ENCODE assay signal across 2 cellular contexts in genomic region chr3:188937389-188937788, GRCh38.
TF ChIP-seq lines count a peak whose summit lies in the region.

No MANE protein-coding gene starts in this region.

TF ChIP-seq in H1, 55 proteins besides CTCF, POLR2A, EP300 and RAD21:
- TF ChIP-seq, protein P1, sequence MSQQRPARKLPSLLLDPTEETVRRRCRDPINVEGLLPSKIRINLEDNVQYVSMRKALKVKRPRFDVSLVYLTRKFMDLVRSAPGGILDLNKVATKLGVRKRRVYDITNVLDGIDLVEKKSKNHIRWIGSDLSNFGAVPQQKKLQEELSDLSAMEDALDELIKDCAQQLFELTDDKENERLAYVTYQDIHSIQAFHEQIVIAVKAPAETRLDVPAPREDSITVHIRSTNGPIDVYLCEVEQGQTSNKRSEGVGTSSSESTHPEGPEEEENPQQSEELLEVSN (IDR thresholded peaks at IDR 0.05), result peak; percentile 30; the same call in 1 of the 2 replicates
- TF ChIP-seq POU5F1 (IDR thresholded peaks at IDR 0.05; ENCODE audit: low read depth, low read length) (no peak), TEAD4 (IDR thresholded peaks at IDR 0.05; ENCODE audit: low read depth, low read length) (peak; percentile 76), MAX (IDR thresholded peaks at IDR 0.05) (0 out of 2 replicates have a peak, but pooled peaks have one; percentile 31), TBP (IDR thresholded peaks at IDR 0.05; ENCODE audit: low read depth, low read length) (no peak), ASH2L (IDR thresholded peaks at IDR 0.05; ENCODE audit: low read length) (no peak), SUZ12 (IDR thresholded peaks at IDR 0.05; ENCODE audit: low read length) (no peak), SP1 (IDR thresholded peaks at IDR 0.05; ENCODE audit: low read depth, low read length) (peak; percentile 58; the same call in 1 of the 2 replicates)

TF ChIP-seq in HepG2, 621 proteins besides CTCF, POLR2A, EP300 and RAD21:
- TF ChIP-seq BCL6 (CRISPR knock-in tag; IDR thresholded peaks at IDR 0.05) (peak; percentile 94), ZBTB34 (CRISPR knock-in tag; IDR thresholded peaks at IDR 0.05) (no peak), ZNF34 (CRISPR knock-in tag; IDR thresholded peaks at IDR 0.05; ENCODE audit: borderline replicate concordance) (no peak), MTF1 (CRISPR knock-in tag; IDR thresholded peaks at IDR 0.05) (no peak), ZNF839 (CRISPR knock-in tag; IDR thresholded peaks at IDR 0.05; ENCODE audit: borderline replicate concordance) (no peak)
